ENCODE assay signal across 10 cellular contexts in genomic region chr9:127128341-127129072, GRCh38. TPM values are rescaled to one million over a fixed set of nuclear protein-coding genes. Genes with fewer than 3 reads are reported as not detected.
DNase-seq lines count a peak whose midpoint lies in the region; ATAC-seq and TF ChIP-seq lines count a peak whose summit lies in the region.
"Had no signal": no experiment of that assay in that cellular context is flagged by ENCODE, and none has a peak within 500 bp of the region (broad histone marks: within the 10 kb centered on the region; RNA-seq: fewer than 3 reads in every experiment).

No MANE protein-coding gene starts in this region.

- peaks cover 56% of the 10 kb centered on the region for H3K4me1 Mint-ChIP-seq in endodermal cell
- H3K4me1 Mint-ChIP-seq in GM23338 = peaks cover 28% of the 10 kb centered on the region

- H3K79me2 ChIP-seq in GM23338 (replicated peaks; ENCODE audit: insufficient read depth) = no peaks in the 10 kb centered on the region

- H3F3A ChIP-seq in GM23338 (replicated peaks; ENCODE audit: low read depth) = no peaks in the 10 kb centered on the region

- H2AFZ ChIP-seq in GM23338 = no peak overlapping the region

- intact Hi-C loops in lower lobe of right lung (cut with DNase I) = no loop called here
- intact Hi-C loops in tibial artery (cut with DNase I; ENCODE audit: low total_unique reads) = no loop called here

- peak; percentile 25 to 37 for ATAC-seq in lower lobe of right lung
- ATAC-seq in GM23338 = no peak

- peaks cover 4% of the 10 kb centered on the region for H4K20me1 ChIP-seq in GM23338 (replicated peaks; ENCODE audit: insufficient read depth)

- no peaks in the 10 kb centered on the region for H3K27me3 ChIP-seq in endodermal cell (ENCODE audit: control insufficient read depth, insufficient read depth, low read length, poor library complexity, severe bottlenecking)
- no peaks in the 10 kb centered on the region for H3K27me3 ChIP-seq in lower lobe of right lung (ENCODE audit: low read depth)
- no peaks in the 10 kb centered on the region for H3K27me3 ChIP-seq in tibial artery
- H3K27me3 ChIP-seq in GM23338 (ENCODE audit: insufficient read depth) = no peaks in the 10 kb centered on the region

- H3K9me3 Mint-ChIP-seq in endodermal cell = no peaks in the 10 kb centered on the region
- H3K9me3 Mint-ChIP-seq in GM23338 = no peaks in the 10 kb centered on the region

- 90 to 97% methylated on average over 5 to 9 of the region's 9 CpGs for WGBS in endodermal cell (ENCODE audit: insufficient coverage in 1 of 2, insufficient read length in 1 of 2), 2 experiments

- H3K4me1 ChIP-seq in endodermal cell (ENCODE audit: control insufficient read depth, insufficient read depth, low read length) (peaks cover 39% of the 10 kb centered on the region), lower lobe of right lung (peaks cover 38% of the 10 kb centered on the region), tibial artery (peaks cover 0 to 61% (median 33%) of the 10 kb centered on the region in 4 donors), GM23338 (ENCODE audit: insufficient read depth) (peaks cover 21% of the 10 kb centered on the region)

- H3K27ac ChIP-seq in endodermal cell (ENCODE audit: low read depth, low read length) = no peak overlapping the region
- peak overlapping the region; percentile 58 for H3K27ac ChIP-seq in lower lobe of right lung
- H3K27ac ChIP-seq in tibial artery = peak overlapping the region; percentile 64 to 79
- no peak overlapping the region for H3K27ac ChIP-seq in GM23338 (ENCODE audit: low read depth)

- TF ChIP-seq CTCF in endodermal cell (conservative IDR thresholded peaks at IDR 0.05) (no peak), lower lobe of right lung (IDR thresholded peaks at IDR 0.05) (no peak), tibial artery (IDR thresholded peaks at IDR 0.05) (no peak), GM23338 (conservative IDR thresholded peaks at IDR 0.05; ENCODE audit: low read depth in 2 of 2) (no peak)

- no peaks in the 10 kb centered on the region for H3K36me3 Mint-ChIP-seq in endodermal cell (ENCODE audit: low read depth)
- H3K36me3 Mint-ChIP-seq in GM23338 (ENCODE audit: low read depth) = no peaks in the 10 kb centered on the region
- H3K36me3 Mint-ChIP-seq: brain had no signal

- H3K4me3 Mint-ChIP-seq in endodermal cell = no peak overlapping the region
- H3K4me3 Mint-ChIP-seq in GM23338 = no peak overlapping the region
- H3K4me3 Mint-ChIP-seq: brain had no signal

- H3K27ac Mint-ChIP-seq in endodermal cell = no peak overlapping the region
- H3K27ac Mint-ChIP-seq in GM23338 = no peak overlapping the region

- DNase-seq in NCI-H446 treated with DMSO at 0.1 percent for 48 hours (lab: John Stamatoyannopoulos, UW) = peak; percentile 21
- DNase-seq in endodermal cell = no peak
- no peak for DNase-seq in lower lobe of right lung
- DNase-seq in tibial artery = peak; percentile 82 to 90
- no peak for DNase-seq in T-helper 9 cell
- no peak for DNase-seq in GM23338 (ENCODE audit: low spot score)
- no peak for DNase-seq in NCI-H82 treated with DMSO at 0.1 percent for 48 hours (lab: John Stamatoyannopoulos, UW; ENCODE audit: unreplicated experiment)
- no peak for DNase-seq in NCI-H2196 (lab: John Stamatoyannopoulos, UW; ENCODE audit: unreplicated experiment)
- DNase-seq: NCI-H2171 had no signal

- peaks cover 7% of the 10 kb centered on the region for H3K27me3 Mint-ChIP-seq in endodermal cell (ENCODE audit: insufficient read depth)
- H3K27me3 Mint-ChIP-seq in GM23338 (ENCODE audit: insufficient read depth, low read depth, poor library complexity) = peaks cover 14% of the 10 kb centered on the region
- H3K27me3 Mint-ChIP-seq: brain had no signal

- H3K9me3 ChIP-seq in endodermal cell (ENCODE audit: control insufficient read depth, low read length) = no peaks in the 10 kb centered on the region
- no peaks in the 10 kb centered on the region for H3K9me3 ChIP-seq in lower lobe of right lung
- H3K9me3 ChIP-seq in tibial artery = no peaks in the 10 kb centered on the region

- H3K36me3 ChIP-seq in endodermal cell (ENCODE audit: control insufficient read depth, insufficient read depth, low read length) = no peaks in the 10 kb centered on the region
- no peaks in the 10 kb centered on the region for H3K36me3 ChIP-seq in lower lobe of right lung
- H3K36me3 ChIP-seq in tibial artery = no peaks in the 10 kb centered on the region
- H3K36me3 ChIP-seq in GM23338 (ENCODE audit: insufficient read depth) = no peaks in the 10 kb centered on the region

- H3K9me2 ChIP-seq in GM23338 (ENCODE audit: insufficient read depth) = no peaks in the 10 kb centered on the region

- no peak overlapping the region for H3K4me2 ChIP-seq in GM23338

- peak overlapping the region; percentile 13 for H3K4me3 ChIP-seq in endodermal cell (ENCODE audit: low read length)
- H3K4me3 ChIP-seq in lower lobe of right lung = no peak overlapping the region
- H3K4me3 ChIP-seq in tibial artery = no peak overlapping the region
- H3K4me3 ChIP-seq in GM23338 = no peak overlapping the region

- no peak overlapping the region for H3K9ac ChIP-seq in endodermal cell (ENCODE audit: extremely low read depth, low read length, poor library complexity, severe bottlenecking)

TF ChIP-seq in GM23338, 12 proteins besides CTCF, POLR2A, EP300 and RAD21 (continues in another document):
- TF ChIP-seq STAT1 (IDR thresholded peaks at IDR 0.05; ENCODE audit: unreplicated experiment) = no peak
- TF ChIP-seq ZNF331 (CRISPR knock-in tag; IDR thresholded peaks at IDR 0.05; ENCODE audit: low read depth) = no peak
- no peak for TF ChIP-seq EZH2phosphoT487 (IDR thresholded peaks at IDR 0.05; ENCODE audit: unreplicated experiment)
- no peak for TF ChIP-seq CREB1 (CRISPR knock-in tag; IDR thresholded peaks at IDR 0.05; ENCODE audit: low read depth)
- no peak for TF ChIP-seq ZNF462 (CRISPR knock-in tag; IDR thresholded peaks at IDR 0.05)
- no peak for TF ChIP-seq EZH2 (IDR thresholded peaks at IDR 0.05; ENCODE audit: low read depth, unreplicated experiment)
- no peak for TF ChIP-seq ZNF114 (CRISPR knock-in tag; IDR thresholded peaks at IDR 0.05)
- no peak for TF ChIP-seq JUNB (IDR thresholded peaks at IDR 0.05; ENCODE audit: unreplicated experiment)

RNA-seq across cellular contexts. Expression of gene ANGPTL2, which starts 6.1 kb away (rescaled TPM):
- 10 to 100 TPM; 14.8 to 17.1 TPM for total RNA-seq in endodermal cell
- 19.1 TPM for polyA plus RNA-seq in endodermal cell (2013, experiment 1 of 2)
- polyA plus RNA-seq in endodermal cell (2013, experiment 2 of 2) = 21.2 TPM
- 11.4 TPM for total RNA-seq in lower lobe of right lung
- 5.2 and 7.1 TPM in 2 replicates for total RNA-seq in GM23338 (2014; rRNA removed; shearing (Covaris generic))
- polyA plus RNA-seq in GM23338 (2016; fragmentation: Nextera tagmentation; extraction: Ambion mirVana) = 2.9 and 3.1 TPM in 2 replicates

Comparison
In these comparisons a context has a peak if more than half of its experiments do, and no peak if none do; other contexts are left out.
1. DNase-seq: peak in NCI-H446 treated with DMSO at 0.1 percent for 48 hours (single experiment) and tibial artery (2 of 2); none in endodermal cell (single experiment), lower lobe of right lung (single experiment), T-helper 9 cell (single experiment), GM23338 (single experiment), NCI-H82 treated with DMSO at 0.1 percent for 48 hours (single experiment) and NCI-H2196 (single experiment).
2. H3K27ac ChIP-seq: peak in lower lobe of right lung (single experiment) and tibial artery (2 of 2); none in endodermal cell (single experiment) and GM23338 (single experiment).